ENCODE assay signal across 28 cellular contexts in genomic region chr2:135836596-135836995, GRCh38. TPM values are rescaled to one million over a fixed set of nuclear protein-coding genes. Genes with fewer than 3 reads are reported as not detected.
A peak's percentile ranks its signal among the peaks of the same experiment; 100 is the strongest.
DNase-seq lines count a peak whose midpoint lies in the region; ATAC-seq and TF ChIP-seq lines count a peak whose summit lies in the region.
"Had no signal": no experiment of that assay in that cellular context is flagged by ENCODE, and none has a peak within 500 bp of the region (broad histone marks: within the 10 kb centered on the region; RNA-seq: fewer than 3 reads in every experiment).

No MANE protein-coding gene starts in this region.

- no peak for TF ChIP-seq CTCF in DND-41 (IDR thresholded peaks at IDR 0.05; ENCODE audit: borderline replicate concordance, extremely low read depth, low read length, poor library complexity, severe bottlenecking)
- no peak for TF ChIP-seq CTCF in foreskin keratinocyte (conservative IDR thresholded peaks at IDR 0.05)

- H3K4me3 ChIP-seq in BLaER1 = no peak overlapping the region
- H3K4me3 ChIP-seq in DND-41 (ENCODE audit: low read depth in 1 of 2, low read length in 2 of 2) = no peak overlapping the region
- H3K4me3 ChIP-seq: GM12878, GM23248 had no signal

- H3K9ac ChIP-seq in BLaER1 (no peak overlapping the region), DND-41 (ENCODE audit: low read depth, low read length) (no peak overlapping the region)
- H3K9ac ChIP-seq: GM23248 had no signal

- peaks cover 37% of the 10 kb centered on the region for H3K4me1 ChIP-seq in BLaER1
- peaks cover 28% of the 10 kb centered on the region for H3K4me1 ChIP-seq in DND-41 (ENCODE audit: insufficient read depth, low read length)
- no peaks in the 10 kb centered on the region for H3K4me1 ChIP-seq in foreskin keratinocyte

- H3K4me2 ChIP-seq in BLaER1 (peak overlapping the region; percentile 19; the same call in 1 of the 2 replicates), DND-41 (ENCODE audit: insufficient read depth, low read length) (no peak overlapping the region)

- H2AFZ ChIP-seq in DND-41 (ENCODE audit: low read depth, low read length) = no peak overlapping the region
- H2AFZ ChIP-seq: GM23248 had no signal

- H3K79me2 ChIP-seq in DND-41 (ENCODE audit: insufficient read depth, low read length) = no peaks in the 10 kb centered on the region

- peak; percentile 14 to 15 for DNase-seq in activated T-cell treated with anti-CD3 and anti-CD28 coated beads, Interleukin-2, amount 50 U/mL, for 48 hours
- DNase-seq in activated T-cell treated with anti-CD3 and anti-CD28 coated beads, Interleukin-2, amount 50 U/mL, for 1 hour = no peak
- DNase-seq in DND-41 = no peak
- DNase-seq in islet precursor cell = peak; percentile 30
- no peak for DNase-seq in foreskin keratinocyte
- no peak for DNase-seq in hippocampal formation (lab: John Stamatoyannopoulos, UW)
- no peak for DNase-seq in NCI-H1105 (lab: John Stamatoyannopoulos, UW)
- DNase-seq: C1 segment of cervical spinal cord; CD4-positive, alpha-beta memory T cell; COR-L47; EL; GDM1; GM23248; H7; Kasumi-1; NCI-H1092 treated with DMSO at 0.1 percent for 48 hours; NCI-H1436 treated with DMSO at 0.1 percent for 48 hours; NCI-H1930; NCI-H2107; NCI-H446; NCI-H524 treated with DMSO at 0.1 percent for 48 hours; NCI-H774; SIG-M5 had no signal

- H3K27ac ChIP-seq in BLaER1 (0 out of 2 replicates have a peak overlapping the region, but pooled peaks have one; percentile 2), DND-41 (ENCODE audit: low read length) (peak overlapping the region; percentile 70), foreskin keratinocyte (no peak overlapping the region)
- H3K27ac ChIP-seq: GM23248 had no signal

- H3K27me3 ChIP-seq in BLaER1 (no peaks in the 10 kb centered on the region), DND-41 (ENCODE audit: insufficient read depth, low read length, poor library complexity) (no peaks in the 10 kb centered on the region), foreskin keratinocyte (no peaks in the 10 kb centered on the region)

- H4K20me1 ChIP-seq in BLaER1 (no peaks in the 10 kb centered on the region), DND-41 (ENCODE audit: insufficient read depth, low read length) (no peaks in the 10 kb centered on the region)

- no peaks in the 10 kb centered on the region for H3K9me3 ChIP-seq in BLaER1
- H3K9me3 ChIP-seq in DND-41 (ENCODE audit: insufficient read depth, low read length, severe bottlenecking) = no peaks in the 10 kb centered on the region

- ATAC-seq in DND-41 (ENCODE audit: insufficient read depth, low read depth) (no peak), foreskin keratinocyte (no peak)
- ATAC-seq: GM12878 had no signal

- H3K36me3 ChIP-seq in BLaER1 (peaks cover 23% of the 10 kb centered on the region), DND-41 (ENCODE audit: insufficient read depth, low read length) (peaks cover 25% of the 10 kb centered on the region)

RNA-seq across cellular contexts. Expression of gene LCT, which starts 0.4 kb away (rescaled TPM):
- not detected in 2 replicates for total RNA-seq in foreskin keratinocyte
- not detected in 2 replicates for polyA plus RNA-seq in foreskin keratinocyte
- total RNA-seq: HT-29, M059J had no signal
- polyA plus RNA-seq: AG04450; CD4-positive, alpha-beta memory T cell; GM23248 had no signal

RNA-seq across cellular contexts. Expression of gene MCM6, which starts 39.6 kb away (rescaled TPM):
- total RNA-seq in foreskin keratinocyte = 51.7 and 54.3 TPM in 2 replicates
- 36.0 and 38.3 TPM in 2 replicates for polyA plus RNA-seq in foreskin keratinocyte

Comparison
In these comparisons a context has a peak if more than half of its experiments do, and no peak if none do; other contexts are left out.
1. DNase-seq: peak in activated T-cell treated with anti-CD3 and anti-CD28 coated beads, Interleukin-2, amount 50 U/mL, for 48 hours (2 of 2) and islet precursor cell (single experiment); none in activated T-cell treated with anti-CD3 and anti-CD28 coated beads, Interleukin-2, amount 50 U/mL, for 1 hour (single experiment), DND-41 (single experiment), foreskin keratinocyte (0 of 2), hippocampal formation (0 of 2) and NCI-H1105 (single experiment).